In the genomic region with DNA sequence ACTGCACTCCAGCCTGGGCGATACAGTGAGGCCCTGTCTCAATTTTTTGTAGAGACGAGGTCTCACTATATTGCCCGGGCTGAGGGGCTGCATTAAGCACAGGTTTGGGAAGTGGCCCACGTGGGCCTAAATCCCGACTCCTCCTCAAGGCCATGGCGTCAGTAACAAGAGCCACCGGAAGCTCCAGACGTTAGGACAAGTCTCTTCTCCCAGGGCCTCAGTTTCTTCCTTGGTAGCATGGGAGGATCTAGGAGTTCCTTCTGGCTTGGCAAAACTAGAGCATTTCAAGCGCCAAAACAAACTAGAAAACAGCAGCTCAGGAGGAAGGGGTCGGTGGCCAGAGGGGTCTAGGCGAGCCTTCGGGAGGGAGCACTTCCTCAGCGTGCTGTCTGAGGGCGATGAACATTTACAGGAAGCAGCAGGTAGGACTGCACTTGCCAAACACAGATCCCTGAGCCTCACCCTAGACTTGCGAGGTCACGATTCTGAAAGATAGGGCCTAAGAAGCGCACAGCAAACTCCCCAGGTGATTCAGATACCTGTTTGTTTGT, we compare ENCODE assay signal across 7 cellular contexts. TPM values are rescaled to one million over a fixed set of nuclear protein-coding genes. Genes with fewer than 3 reads are reported as not detected.
A peak's percentile ranks its signal among the peaks of the same experiment; 100 is the strongest.
DNase-seq lines count a peak whose midpoint lies in the region; ATAC-seq and TF ChIP-seq lines count a peak whose summit lies in the region.

No MANE protein-coding gene starts in this region.

- H2BK5ac ChIP-seq in trophoblast cell (ENCODE audit: low read depth, low read length, poor library complexity), result peak overlapping the region; percentile 4

- H3K79me2 ChIP-seq in trophoblast cell (ENCODE audit: control insufficient read depth, insufficient read depth, low read length, poor library complexity), result peaks cover 2% of the 10 kb centered on the region

- no peak overlapping the region for H2BK12ac ChIP-seq in trophoblast cell (ENCODE audit: low read length)

- peak overlapping the region; percentile 14 for H2BK120ac ChIP-seq in trophoblast cell (ENCODE audit: insufficient read depth, low read length, poor library complexity)

- intact Hi-C loops in esophagus squamous epithelium (cut with DNase I), result loop anchor here (5.0 kb wide), 1 partner anchor 110 kb away; a partner anchor contains a TSS

- H3K36me3 ChIP-seq in SK-N-MC (ENCODE audit: insufficient read depth, low read length) (peaks cover 67% of the 10 kb centered on the region), esophagus squamous epithelium (peaks cover 14 to 79% (median 35%) of the 10 kb centered on the region in 3 donors), trophoblast cell (ENCODE audit: control insufficient read depth in 1 of 2, insufficient read depth in 2 of 2, low read length in 2 of 2) (peaks cover 19 to 41% of the 10 kb centered on the region in 2 experiments)

- H4K12ac ChIP-seq in trophoblast cell (ENCODE audit: low read depth, low read length), result peak overlapping the region; percentile 48

- peak overlapping the region; percentile 21 for H2AFZ ChIP-seq in trophoblast cell (ENCODE audit: insufficient read depth, low read length, poor library complexity)

- peak overlapping the region; percentile 50 for H2AK5ac ChIP-seq in trophoblast cell (ENCODE audit: low read length)

- peak overlapping the region; percentile 47 for H3K14ac ChIP-seq in trophoblast cell (ENCODE audit: low read length)

- peak overlapping the region; percentile 81 for H3K27ac ChIP-seq in SK-N-MC
- H3K27ac ChIP-seq in esophagus squamous epithelium, result peak overlapping the region; percentile 89 to 95 (median 94)
- peak overlapping the region; percentile 81 for H3K27ac ChIP-seq in trophoblast cell (ENCODE audit: low read depth, low read length)

- peak overlapping the region; percentile 30 for H4K91ac ChIP-seq in trophoblast cell (ENCODE audit: low read depth, low read length)

- peak overlapping the region; percentile 92 for H3K4me3 ChIP-seq in SK-N-MC
- peak overlapping the region; percentile 69 to 94 (median 83) for H3K4me3 ChIP-seq in esophagus squamous epithelium
- peak overlapping the region; percentile 87 for H3K4me3 ChIP-seq in trophoblast cell (ENCODE audit: low read depth, low read length)

- H3K4me1 ChIP-seq in esophagus squamous epithelium (peaks cover 14 to 53% (median 20%) of the 10 kb centered on the region in 3 donors), trophoblast cell (ENCODE audit: control insufficient read depth in 1 of 2, insufficient read depth in 2 of 2, low read length in 2 of 2) (peaks cover 4% of the 10 kb centered on the region in 2 experiments)

- no peak for TF ChIP-seq CTCF in esophagus squamous epithelium (IDR thresholded peaks at IDR 0.05)

- H3K4me2 ChIP-seq in trophoblast cell (ENCODE audit: low read length), result peak overlapping the region; percentile 88

- ATAC-seq in GM18498 (IDR thresholded peaks at IDR 0.05; ENCODE audit: unreplicated experiment) (peak; percentile 21), HG02642 (IDR thresholded peaks at IDR 0.05; ENCODE audit: poor library complexity, unreplicated experiment) (peak; percentile 16), HG03039 (IDR thresholded peaks at IDR 0.05; ENCODE audit: unreplicated experiment) (no peak)

- peak overlapping the region; percentile 35 for H3K18ac ChIP-seq in trophoblast cell (ENCODE audit: low read length)

- whole genome bisulfite sequencing in esophagus squamous epithelium, 2 donors, result 21 to 38% methylated on average over 6 to 15 of the region's 17 CpGs
- WGBS in trophoblast cell (ENCODE audit: extremely low coverage, insufficient coverage, insufficient read length), result no CpG with 5 or more reads among the region's 17 CpGs

- peak overlapping the region; percentile 2 for H3K4ac ChIP-seq in trophoblast cell (ENCODE audit: low read depth, low read length)

- no peak overlapping the region for H3K23ac ChIP-seq in trophoblast cell (ENCODE audit: low read length)

- H3K27me3 ChIP-seq in esophagus squamous epithelium (no peaks in the 10 kb centered on the region), trophoblast cell (ENCODE audit: insufficient read depth, low read length) (no peaks in the 10 kb centered on the region)

- peaks cover 5% of the 10 kb centered on the region for H3K79me1 ChIP-seq in trophoblast cell (ENCODE audit: low read length)

- TF ChIP-seq POLR2A in esophagus squamous epithelium (IDR thresholded peaks at IDR 0.05), result no peak

- H3K9ac ChIP-seq in SK-N-MC (ENCODE audit: insufficient read length), result peak overlapping the region; percentile 94
- peak overlapping the region; percentile 77 for H3K9ac ChIP-seq in trophoblast cell (ENCODE audit: low read length)

- DNase-seq in SK-N-MC (ENCODE audit: low read depth, low spot score) (no peak), esophagus squamous epithelium (lab: John Stamatoyannopoulos, UW) (no peak), trophoblast cell (no peak), hippocampal formation (lab: John Stamatoyannopoulos, UW) (no peak)

- H3K9me3 ChIP-seq in SK-N-MC (ENCODE audit: low read depth, low read length), result no peaks in the 10 kb centered on the region
- H3K9me3 ChIP-seq in esophagus squamous epithelium, result no peaks in the 10 kb centered on the region
- no peaks in the 10 kb centered on the region for H3K9me3 ChIP-seq in trophoblast cell (ENCODE audit: insufficient read depth, low read depth, low read length)

- H4K8ac ChIP-seq in trophoblast cell (ENCODE audit: low read depth, low read length), result peak overlapping the region; percentile 69

RNA-seq across cellular contexts. Expression of a gene that starts 0.5 kb away (rescaled TPM):
- 10 to 100 TPM in 3 of 4 donors, 1 to 10 TPM in 1; 7.8 to 31.1 (median 16.7) TPM for total RNA-seq in esophagus squamous epithelium
- 12.2 and 13.4 TPM in 2 replicates for polyA plus RNA-seq in trophoblast cell (2013)

RNA-seq across cellular contexts. Expression of a gene that starts 7.6 kb away (rescaled TPM):
- 1,000 to 10,000 TPM; 2,279 to 4,532 (median 3,529) TPM for total RNA-seq in esophagus squamous epithelium
- 2,018 and 2,074 TPM in 2 replicates for polyA plus RNA-seq in trophoblast cell (2013)

RNA-seq across cellular contexts. Expression of a gene that starts 8.1 kb away (rescaled TPM):
- total RNA-seq in esophagus squamous epithelium, result 10 to 100 TPM in 2 of 4 donors, 1 to 10 TPM in 2; 4.5 to 21.2 (median 11.4) TPM
- polyA plus RNA-seq in trophoblast cell (2013), result 15.2 and 15.5 TPM in 2 replicates
